2 cellular contexts compared by ENCODE assay signal in the genomic region with DNA sequence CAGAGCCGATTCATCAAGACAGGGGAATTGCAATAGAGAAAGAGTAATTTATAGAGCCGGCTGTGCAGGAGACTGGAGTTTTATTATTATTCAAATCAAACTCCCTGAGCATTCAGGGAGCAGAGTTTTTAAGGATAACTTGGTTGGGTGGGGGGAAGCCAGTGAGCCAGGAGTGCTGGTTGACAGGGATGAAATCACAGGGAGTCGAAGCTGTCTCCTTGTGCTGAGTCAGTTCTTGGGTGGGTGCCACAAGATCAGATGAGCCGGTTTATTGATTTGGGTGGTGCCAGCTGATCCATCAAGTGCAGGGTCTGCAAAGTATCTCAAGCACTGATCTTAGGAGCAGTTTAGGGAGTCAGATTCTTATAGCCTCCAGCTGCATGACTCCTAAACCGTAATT.
TF ChIP-seq lines count a peak whose summit lies in the region.

No MANE protein-coding gene starts in this region.

TF ChIP-seq in SK-N-SH treated with all-trans-retinoic acid at 6 μM for 48 hours, 23 proteins besides CTCF, POLR2A, EP300 and RAD21 (continued from another document):
- TF ChIP-seq ZFP3 (CRISPR knock-in tag; IDR thresholded peaks at IDR 0.05) (no peak), PPARA (CRISPR knock-in tag; IDR thresholded peaks at IDR 0.05; ENCODE audit: borderline replicate concordance) (no peak), SNAI2 (CRISPR knock-in tag; IDR thresholded peaks at IDR 0.05) (no peak), CSDC2 (CRISPR knock-in tag; IDR thresholded peaks at IDR 0.05) (no peak), ZNF565 (CRISPR knock-in tag; conservative IDR thresholded peaks at IDR 0.05; ENCODE audit: low read depth) (no peak), ARNTL (CRISPR knock-in tag; IDR thresholded peaks at IDR 0.05; ENCODE audit: borderline replicate concordance, low read depth) (no peak), ZNF70 (CRISPR knock-in tag; IDR thresholded peaks at IDR 0.05) (no peak)
- TF ChIP-seq, protein P1, sequence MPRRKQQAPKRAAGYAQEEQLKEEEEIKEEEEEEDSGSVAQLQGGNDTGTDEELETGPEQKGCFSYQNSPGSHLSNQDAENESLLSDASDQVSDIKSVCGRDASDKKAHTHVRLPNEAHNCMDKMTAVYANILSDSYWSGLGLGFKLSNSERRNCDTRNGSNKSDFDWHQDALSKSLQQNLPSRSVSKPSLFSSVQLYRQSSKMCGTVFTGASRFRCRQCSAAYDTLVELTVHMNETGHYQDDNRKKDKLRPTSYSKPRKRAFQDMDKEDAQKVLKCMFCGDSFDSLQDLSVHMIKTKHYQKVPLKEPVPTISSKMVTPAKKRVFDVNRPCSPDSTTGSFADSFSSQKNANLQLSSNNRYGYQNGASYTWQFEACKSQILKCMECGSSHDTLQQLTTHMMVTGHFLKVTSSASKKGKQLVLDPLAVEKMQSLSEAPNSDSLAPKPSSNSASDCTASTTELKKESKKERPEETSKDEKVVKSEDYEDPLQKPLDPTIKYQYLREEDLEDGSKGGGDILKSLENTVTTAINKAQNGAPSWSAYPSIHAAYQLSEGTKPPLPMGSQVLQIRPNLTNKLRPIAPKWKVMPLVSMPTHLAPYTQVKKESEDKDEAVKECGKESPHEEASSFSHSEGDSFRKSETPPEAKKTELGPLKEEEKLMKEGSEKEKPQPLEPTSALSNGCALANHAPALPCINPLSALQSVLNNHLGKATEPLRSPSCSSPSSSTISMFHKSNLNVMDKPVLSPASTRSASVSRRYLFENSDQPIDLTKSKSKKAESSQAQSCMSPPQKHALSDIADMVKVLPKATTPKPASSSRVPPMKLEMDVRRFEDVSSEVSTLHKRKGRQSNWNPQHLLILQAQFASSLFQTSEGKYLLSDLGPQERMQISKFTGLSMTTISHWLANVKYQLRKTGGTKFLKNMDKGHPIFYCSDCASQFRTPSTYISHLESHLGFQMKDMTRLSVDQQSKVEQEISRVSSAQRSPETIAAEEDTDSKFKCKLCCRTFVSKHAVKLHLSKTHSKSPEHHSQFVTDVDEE (CRISPR knock-in tag; IDR thresholded peaks at IDR 0.05), result no peak
- TF ChIP-seq, protein P2, sequence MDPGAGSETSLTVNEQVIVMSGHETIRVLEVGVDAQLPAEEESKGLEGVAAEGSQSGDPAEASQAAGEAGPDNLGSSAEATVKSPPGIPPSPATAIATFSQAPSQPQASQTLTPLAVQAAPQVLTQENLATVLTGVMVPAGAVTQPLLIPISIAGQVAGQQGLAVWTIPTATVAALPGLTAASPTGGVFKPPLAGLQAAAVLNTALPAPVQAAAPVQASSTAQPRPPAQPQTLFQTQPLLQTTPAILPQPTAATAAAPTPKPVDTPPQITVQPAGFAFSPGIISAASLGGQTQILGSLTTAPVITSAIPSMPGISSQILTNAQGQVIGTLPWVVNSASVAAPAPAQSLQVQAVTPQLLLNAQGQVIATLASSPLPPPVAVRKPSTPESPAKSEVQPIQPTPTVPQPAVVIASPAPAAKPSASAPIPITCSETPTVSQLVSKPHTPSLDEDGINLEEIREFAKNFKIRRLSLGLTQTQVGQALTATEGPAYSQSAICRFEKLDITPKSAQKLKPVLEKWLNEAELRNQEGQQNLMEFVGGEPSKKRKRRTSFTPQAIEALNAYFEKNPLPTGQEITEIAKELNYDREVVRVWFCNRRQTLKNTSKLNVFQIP (CRISPR knock-in tag; IDR thresholded peaks at IDR 0.05; ENCODE audit: borderline replicate concordance, low read depth), result no peak
- TF ChIP-seq, protein P3, sequence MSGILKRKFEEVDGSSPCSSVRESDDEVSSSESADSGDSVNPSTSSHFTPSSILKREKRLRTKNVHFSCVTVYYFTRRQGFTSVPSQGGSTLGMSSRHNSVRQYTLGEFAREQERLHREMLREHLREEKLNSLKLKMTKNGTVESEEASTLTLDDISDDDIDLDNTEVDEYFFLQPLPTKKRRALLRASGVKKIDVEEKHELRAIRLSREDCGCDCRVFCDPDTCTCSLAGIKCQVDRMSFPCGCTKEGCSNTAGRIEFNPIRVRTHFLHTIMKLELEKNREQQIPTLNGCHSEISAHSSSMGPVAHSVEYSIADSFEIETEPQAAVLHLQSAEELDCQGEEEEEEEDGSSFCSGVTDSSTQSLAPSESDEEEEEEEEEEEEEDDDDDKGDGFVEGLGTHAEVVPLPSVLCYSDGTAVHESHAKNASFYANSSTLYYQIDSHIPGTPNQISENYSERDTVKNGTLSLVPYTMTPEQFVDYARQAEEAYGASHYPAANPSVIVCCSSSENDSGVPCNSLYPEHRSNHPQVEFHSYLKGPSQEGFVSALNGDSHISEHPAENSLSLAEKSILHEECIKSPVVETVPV (CRISPR knock-in tag; IDR thresholded peaks at IDR 0.05), result no peak

TF ChIP-seq in SK-N-SH, 30 proteins besides CTCF, POLR2A, EP300 and RAD21 (continued from another document):
- TF ChIP-seq, protein P4, sequence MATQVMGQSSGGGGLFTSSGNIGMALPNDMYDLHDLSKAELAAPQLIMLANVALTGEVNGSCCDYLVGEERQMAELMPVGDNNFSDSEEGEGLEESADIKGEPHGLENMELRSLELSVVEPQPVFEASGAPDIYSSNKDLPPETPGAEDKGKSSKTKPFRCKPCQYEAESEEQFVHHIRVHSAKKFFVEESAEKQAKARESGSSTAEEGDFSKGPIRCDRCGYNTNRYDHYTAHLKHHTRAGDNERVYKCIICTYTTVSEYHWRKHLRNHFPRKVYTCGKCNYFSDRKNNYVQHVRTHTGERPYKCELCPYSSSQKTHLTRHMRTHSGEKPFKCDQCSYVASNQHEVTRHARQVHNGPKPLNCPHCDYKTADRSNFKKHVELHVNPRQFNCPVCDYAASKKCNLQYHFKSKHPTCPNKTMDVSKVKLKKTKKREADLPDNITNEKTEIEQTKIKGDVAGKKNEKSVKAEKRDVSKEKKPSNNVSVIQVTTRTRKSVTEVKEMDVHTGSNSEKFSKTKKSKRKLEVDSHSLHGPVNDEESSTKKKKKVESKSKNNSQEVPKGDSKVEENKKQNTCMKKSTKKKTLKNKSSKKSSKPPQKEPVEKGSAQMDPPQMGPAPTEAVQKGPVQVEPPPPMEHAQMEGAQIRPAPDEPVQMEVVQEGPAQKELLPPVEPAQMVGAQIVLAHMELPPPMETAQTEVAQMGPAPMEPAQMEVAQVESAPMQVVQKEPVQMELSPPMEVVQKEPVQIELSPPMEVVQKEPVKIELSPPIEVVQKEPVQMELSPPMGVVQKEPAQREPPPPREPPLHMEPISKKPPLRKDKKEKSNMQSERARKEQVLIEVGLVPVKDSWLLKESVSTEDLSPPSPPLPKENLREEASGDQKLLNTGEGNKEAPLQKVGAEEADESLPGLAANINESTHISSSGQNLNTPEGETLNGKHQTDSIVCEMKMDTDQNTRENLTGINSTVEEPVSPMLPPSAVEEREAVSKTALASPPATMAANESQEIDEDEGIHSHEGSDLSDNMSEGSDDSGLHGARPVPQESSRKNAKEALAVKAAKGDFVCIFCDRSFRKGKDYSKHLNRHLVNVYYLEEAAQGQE (IDR thresholded peaks at IDR 0.05; ENCODE audit: low read depth, low read length), result no peak
- TF ChIP-seq USF1 (IDR thresholded peaks at IDR 0.05; ENCODE audit: borderline replicate concordance, low read depth), result no peak
- no peak for TF ChIP-seq FOXJ3 (CRISPR knock-in tag; IDR thresholded peaks at IDR 0.05)
- TF ChIP-seq FOXM1 (IDR thresholded peaks at IDR 0.05; ENCODE audit: low read depth), result no peak
- no peak for TF ChIP-seq POLR2AphosphoS5 (IDR thresholded peaks at IDR 0.05; ENCODE audit: low read depth, low read length)
- no peak for TF ChIP-seq TEAD4 (IDR thresholded peaks at IDR 0.05; ENCODE audit: borderline replicate concordance, insufficient read depth)
- TF ChIP-seq GABPA (IDR thresholded peaks at IDR 0.05; ENCODE audit: low read depth), result no peak
- TF ChIP-seq, protein P5, sequence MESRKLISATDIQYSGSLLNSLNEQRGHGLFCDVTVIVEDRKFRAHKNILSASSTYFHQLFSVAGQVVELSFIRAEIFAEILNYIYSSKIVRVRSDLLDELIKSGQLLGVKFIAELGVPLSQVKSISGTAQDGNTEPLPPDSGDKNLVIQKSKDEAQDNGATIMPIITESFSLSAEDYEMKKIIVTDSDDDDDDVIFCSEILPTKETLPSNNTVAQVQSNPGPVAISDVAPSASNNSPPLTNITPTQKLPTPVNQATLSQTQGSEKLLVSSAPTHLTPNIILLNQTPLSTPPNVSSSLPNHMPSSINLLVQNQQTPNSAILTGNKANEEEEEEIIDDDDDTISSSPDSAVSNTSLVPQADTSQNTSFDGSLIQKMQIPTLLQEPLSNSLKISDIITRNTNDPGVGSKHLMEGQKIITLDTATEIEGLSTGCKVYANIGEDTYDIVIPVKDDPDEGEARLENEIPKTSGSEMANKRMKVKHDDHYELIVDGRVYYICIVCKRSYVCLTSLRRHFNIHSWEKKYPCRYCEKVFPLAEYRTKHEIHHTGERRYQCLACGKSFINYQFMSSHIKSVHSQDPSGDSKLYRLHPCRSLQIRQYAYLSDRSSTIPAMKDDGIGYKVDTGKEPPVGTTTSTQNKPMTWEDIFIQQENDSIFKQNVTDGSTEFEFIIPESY (IDR thresholded peaks at IDR 0.05; ENCODE audit: borderline replicate concordance, low read depth), result no peak
- TF ChIP-seq, protein P6, sequence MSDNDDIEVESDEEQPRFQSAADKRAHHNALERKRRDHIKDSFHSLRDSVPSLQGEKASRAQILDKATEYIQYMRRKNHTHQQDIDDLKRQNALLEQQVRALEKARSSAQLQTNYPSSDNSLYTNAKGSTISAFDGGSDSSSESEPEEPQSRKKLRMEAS (IDR thresholded peaks at IDR 0.05; ENCODE audit: low read depth), result no peak
- TF ChIP-seq MEF2A (IDR thresholded peaks at IDR 0.05; ENCODE audit: borderline replicate concordance, low read depth), result no peak
- TF ChIP-seq CHD2 (IDR thresholded peaks at IDR 0.05; ENCODE audit: low read length, partially characterized antibody), result no peak
- no peak for TF ChIP-seq MXI1 (IDR thresholded peaks at IDR 0.05; ENCODE audit: low read depth, low read length)
- TF ChIP-seq YY1 (IDR thresholded peaks at IDR 0.05; ENCODE audit: low read depth), result no peak
